8 cellular contexts compared by ENCODE assay signal in the genomic region with DNA sequence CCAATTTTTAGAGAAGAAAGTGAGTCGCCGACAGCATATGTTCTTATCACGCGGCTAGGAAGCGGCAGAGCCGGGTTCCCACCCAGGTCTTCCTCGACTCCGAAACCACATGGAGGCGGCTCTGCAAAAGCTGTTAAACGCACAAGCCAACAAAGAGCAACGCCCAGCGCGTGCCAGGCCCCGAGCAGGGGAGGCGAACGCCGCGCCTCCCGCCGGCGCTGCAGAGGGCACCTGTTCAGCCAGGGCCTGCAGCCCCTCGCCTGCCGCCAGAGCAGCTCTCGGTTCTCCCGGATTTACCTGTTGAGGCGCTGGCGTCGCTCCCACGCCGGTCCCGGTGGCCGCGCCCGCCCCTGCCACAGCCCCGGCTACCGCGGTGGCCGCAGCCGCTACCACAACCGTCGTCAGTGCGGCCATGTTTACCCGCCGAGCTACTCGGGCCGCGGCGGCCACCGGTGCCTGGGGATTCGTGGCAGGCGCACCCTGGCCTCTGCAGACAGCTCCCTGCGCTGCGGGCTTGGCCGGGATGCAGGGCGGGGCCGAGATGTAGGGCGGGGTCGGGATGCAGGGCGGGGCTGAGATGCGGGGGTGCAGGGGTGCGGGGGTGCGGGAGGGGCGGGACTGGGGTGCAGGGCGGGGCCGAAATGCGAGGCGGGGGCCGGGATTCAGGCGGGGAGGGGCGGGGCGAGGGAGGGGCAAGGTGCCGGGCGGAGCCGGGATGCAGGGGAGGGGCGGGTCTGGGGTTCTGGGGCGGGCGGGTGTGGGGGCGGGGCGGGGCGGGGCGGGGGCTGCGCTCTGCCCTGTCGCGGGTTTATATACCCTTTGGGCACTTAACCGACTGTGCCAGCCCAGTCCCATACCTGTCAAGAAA. TPM values are rescaled to one million over a fixed set of nuclear protein-coding genes. Genes with fewer than 3 reads are reported as not detected.
A peak's percentile ranks its signal among the peaks of the same experiment; 100 is the strongest.
DNase-seq lines count a peak whose midpoint lies in the region; ATAC-seq, FAIRE-seq and TF ChIP-seq lines count a peak whose summit lies in the region.

A gene with protein sequence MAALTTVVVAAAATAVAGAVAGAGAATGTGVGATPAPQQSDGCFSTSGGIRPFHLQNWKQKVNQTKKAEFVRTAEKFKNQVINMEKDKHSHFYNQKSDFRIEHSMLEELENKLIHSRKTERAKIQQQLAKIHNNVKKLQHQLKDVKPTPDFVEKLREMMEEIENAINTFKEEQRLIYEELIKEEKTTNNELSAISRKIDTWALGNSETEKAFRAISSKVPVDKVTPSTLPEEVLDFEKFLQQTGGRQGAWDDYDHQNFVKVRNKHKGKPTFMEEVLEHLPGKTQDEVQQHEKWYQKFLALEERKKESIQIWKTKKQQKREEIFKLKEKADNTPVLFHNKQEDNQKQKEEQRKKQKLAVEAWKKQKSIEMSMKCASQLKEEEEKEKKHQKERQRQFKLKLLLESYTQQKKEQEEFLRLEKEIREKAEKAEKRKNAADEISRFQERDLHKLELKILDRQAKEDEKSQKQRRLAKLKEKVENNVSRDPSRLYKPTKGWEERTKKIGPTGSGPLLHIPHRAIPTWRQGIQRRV (minus strand): TSS at position 525 of the 868 bp plus-strand sequence. CDS start 111 bp downstream, at position 414.

- no peak for TF ChIP-seq RAD21 in A549 (conservative IDR thresholded peaks at IDR 0.05 in 1 of 2, IDR thresholded peaks at IDR 0.05 in 1 of 2)

- peak within 1 kb of the TSS; percentile 71 for H3K27ac Mint-ChIP-seq in chondrocyte (ENCODE audit: unreplicated experiment)

- POLR2A ChIA-PET in A549 (lab: Yijun Ruan, JAX) = interaction anchor here (0.8 to 1.3 kb wide), 6 partner anchors 10 to 329 kb away, joined by 3 to 9 read pairs (median 4); partner anchors contain the start of genes FEM1C, PGGT1B and TRIM36

- no peaks in the 10 kb centered on the region for H3K9me3 ChIP-seq in A549

- peaks cover 17% of the 10 kb centered on the region for H3K9me3 Mint-ChIP-seq in chondrocyte (ENCODE audit: low read depth)

- peaks cover 22% of the 10 kb centered on the region for H3K4me1 Mint-ChIP-seq in chondrocyte (ENCODE audit: low read depth)

- intact Hi-C loops in left colon (cut with DNase I, micrococcal nuclease) = no loop called here

- 2% methylated on average over 24 of the region's 85 CpGs for WGBS in A549 (ENCODE audit: missing lambda C conversion rate)

- peak within 1 kb of the TSS; percentile 95 for H3K4me2 ChIP-seq in A549

- H3K27ac ChIP-seq in A549 = peak within 1 kb of the TSS; percentile 76 to 93

- no peak for FAIRE-seq in A549 (lab: Jason Lieb, UNC)

- DNase-seq in A549 (ENCODE audit: low read depth in 1 of 2, low spot score in 1 of 2) = peak; percentile 76 to 88
- DNase-seq in NCI-H2171 treated with DMSO at 0.1 percent for 48 hours (lab: John Stamatoyannopoulos, UW) = peak; percentile 64
- DNase-seq in activated CD4-positive, CD25-positive, alpha-beta regulatory T cell treated with anti-CD3 and anti-CD28 coated beads, Interleukin-2, amount 50 U/mL, for 72 hours = peak; percentile 69
- DNase-seq in chondrocyte (ENCODE audit: low spot score) = peak; percentile 94
- DNase-seq in left colon = peak; percentile 88 to 91
- peak; percentile 78 for DNase-seq in stimulated activated CD4-positive, alpha-beta T cell treated with anti-CD3 and anti-CD28 coated beads, Interleukin-1b, Interleukin-23, amount 100 ng/mL, for 48 hours

- no peak for TF ChIP-seq EP300 in A549 (IDR thresholded peaks at IDR 0.05)

- H3K36me3 Mint-ChIP-seq in chondrocyte (ENCODE audit: low read depth) = peaks cover 7% of the 10 kb centered on the region

- peaks cover 10% of the 10 kb centered on the region for H3K4me1 ChIP-seq in A549

- TF ChIP-seq CTCF in A549 (IDR thresholded peaks at IDR 0.05) (no peak), chondrocyte (IDR thresholded peaks at IDR 0.05) (peak; percentile 4)

- CTCF ChIA-PET in A549 (lab: Yijun Ruan, JAX) = interaction anchor here (0.6 to 2.6 kb wide), 5 partner anchors 12 to 278 kb away, joined by 3 to 9 read pairs (median 4); no protein-coding TSS in a partner anchor

- H3K27me3 Mint-ChIP-seq in chondrocyte (ENCODE audit: low read depth) = peaks cover 3% of the 10 kb centered on the region

- TF ChIP-seq POLR2A in A549 (IDR thresholded peaks at IDR 0.05; ENCODE audit: low read length) = peak; percentile 85

- ATAC-seq in A549 (peak; percentile 96 to 97), GM18520 (IDR thresholded peaks at IDR 0.05; ENCODE audit: unreplicated experiment) (peak; percentile 60), HG03045 (IDR thresholded peaks at IDR 0.05; ENCODE audit: unreplicated experiment) (peak; percentile 85), left colon (peak; percentile 88)

- peak within 1 kb of the TSS; percentile 72 for H3K4me3 ChIP-seq in A549

- H3K4me3 Mint-ChIP-seq in chondrocyte (ENCODE audit: unreplicated experiment) = peak within 1 kb of the TSS; percentile 90

TF ChIP-seq in A549, 52 proteins besides CTCF, POLR2A, EP300 and RAD21 (continues in another document):
- 0 out of 2 replicates have a peak, but pooled peaks have one; percentile 46 for TF ChIP-seq HOXB13 (CRISPR knock-in tag; IDR thresholded peaks at IDR 0.05; ENCODE audit: low read depth)
- peak; percentile 69; the same call in 1 of the 2 replicates for TF ChIP-seq RNF2 (IDR thresholded peaks at IDR 0.05; ENCODE audit: borderline replicate concordance, low read depth)
- TF ChIP-seq TP53 (CRISPR knock-in tag; IDR thresholded peaks at IDR 0.05) = no peak
- TF ChIP-seq GATA3 (IDR thresholded peaks at IDR 0.05; ENCODE audit: borderline replicate concordance) = no peak
- TF ChIP-seq, protein P1, sequence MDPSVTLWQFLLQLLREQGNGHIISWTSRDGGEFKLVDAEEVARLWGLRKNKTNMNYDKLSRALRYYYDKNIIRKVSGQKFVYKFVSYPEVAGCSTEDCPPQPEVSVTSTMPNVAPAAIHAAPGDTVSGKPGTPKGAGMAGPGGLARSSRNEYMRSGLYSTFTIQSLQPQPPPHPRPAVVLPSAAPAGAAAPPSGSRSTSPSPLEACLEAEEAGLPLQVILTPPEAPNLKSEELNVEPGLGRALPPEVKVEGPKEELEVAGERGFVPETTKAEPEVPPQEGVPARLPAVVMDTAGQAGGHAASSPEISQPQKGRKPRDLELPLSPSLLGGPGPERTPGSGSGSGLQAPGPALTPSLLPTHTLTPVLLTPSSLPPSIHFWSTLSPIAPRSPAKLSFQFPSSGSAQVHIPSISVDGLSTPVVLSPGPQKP (IDR thresholded peaks at IDR 0.05; ENCODE audit: low read depth, low read length) = no peak
- peak; percentile 39; the same call in 1 of the 2 replicates for TF ChIP-seq EHF (CRISPR knock-in tag; IDR thresholded peaks at IDR 0.05)
- TF ChIP-seq FOSL2 (IDR thresholded peaks at IDR 0.05) = no peak
- TF ChIP-seq FOSL2 (CRISPR knock-in tag; IDR thresholded peaks at IDR 0.05) = 0 out of 2 replicates have a peak, but pooled peaks have one; percentile 5
- TF ChIP-seq FOSB (CRISPR knock-in tag; IDR thresholded peaks at IDR 0.05) = no peak
- no peak for TF ChIP-seq CHD2 (IDR thresholded peaks at IDR 0.05; ENCODE audit: low read length, partially characterized antibody)
- no peak for TF ChIP-seq SREBF2 (IDR thresholded peaks at IDR 0.05)
- no peak for TF ChIP-seq ZC3H11A (IDR thresholded peaks at IDR 0.05)
- no peak for TF ChIP-seq MAFK (IDR thresholded peaks at IDR 0.05; ENCODE audit: partially characterized antibody)
- TF ChIP-seq JUNB (IDR thresholded peaks at IDR 0.05) = no peak
- TF ChIP-seq REST (IDR thresholded peaks at IDR 0.05) = no peak
- TF ChIP-seq KDM1A (IDR thresholded peaks at IDR 0.05; ENCODE audit: low read depth) = no peak
- no peak for TF ChIP-seq ZFP36 (IDR thresholded peaks at IDR 0.05; ENCODE audit: borderline replicate concordance, partially characterized antibody)
- no peak for TF ChIP-seq HDAC2 (IDR thresholded peaks at IDR 0.05)
- TF ChIP-seq NPAS2 (CRISPR knock-in tag; IDR thresholded peaks at IDR 0.05; ENCODE audit: borderline replicate concordance) = no peak

RNA-seq across cellular contexts. Expression of the gene that starts here (rescaled TPM):
- polyA plus RNA-seq in A549 (2011; rRNA removed) (3.5 and 8.6 TPM in 2 replicates), A549 (2017; fragmentation: RNase III; extraction: RNeasy Plus Mini Kit Qiagen cat#74134 plus additional on column Dnase treatment) (5.8 to 7.1 TPM (median 6.4 TPM) in 3 replicates)
- 1.6 and 1.7 TPM in 2 replicates for polyA plus RNA-seq in A549 (2012; cell fraction: cytosol; rRNA removed)
- 1.2 and 1.5 TPM in 2 replicates for polyA plus RNA-seq in A549 (2012; cell fraction: nucleus; rRNA removed)
- 0.44 and 0.45 TPM in 2 replicates for polyA minus RNA-seq in A549 (2011; rRNA and poly(A)+ RNA removed)
- total RNA-seq in chondrocyte (6.6 to 10.1 TPM (median 9.2 TPM) in 3 replicates), left colon (10 to 100 TPM in 1 of 2 donors, 1 to 10 TPM in 1; 8.4 to 10.8 TPM)

Comparison
In these comparisons a context has a peak if more than half of its experiments do, and no peak if none do; other contexts are left out.
1. Peak in every context shown above with its lines: DNase-seq, ATAC-seq, H3K4me3 ChIP-seq and H3K27ac ChIP-seq.